ENCODE assay signal across 1 cellular context in genomic region chr17:8153550-8153956, GRCh38.
TF ChIP-seq lines count a peak whose summit lies in the region.

No MANE protein-coding gene starts in this region.

TF ChIP-seq in HepG2, 621 proteins besides CTCF, POLR2A, EP300 and RAD21 (continued from another document and continues in another):
- no peak for TF ChIP-seq ZNF619 (CRISPR knock-in tag; IDR thresholded peaks at IDR 0.05)
- TF ChIP-seq ATF7-NPFF (CRISPR knock-in tag; IDR thresholded peaks at IDR 0.05; ENCODE audit: low read depth): no peak
- TF ChIP-seq ZFP1 (CRISPR knock-in tag; IDR thresholded peaks at IDR 0.05): no peak
- no peak for TF ChIP-seq XBP1 (CRISPR knock-in tag; IDR thresholded peaks at IDR 0.05)
- TF ChIP-seq ARNT2 (CRISPR knock-in tag; IDR thresholded peaks at IDR 0.05; ENCODE audit: low read depth): no peak
- TF ChIP-seq ZFYVE20 (CRISPR knock-in tag; IDR thresholded peaks at IDR 0.05; ENCODE audit: borderline replicate concordance, low read depth): no peak
- TF ChIP-seq ZNF747 (CRISPR knock-in tag; IDR thresholded peaks at IDR 0.05; ENCODE audit: borderline replicate concordance): 0 out of 2 replicates have a peak, but pooled peaks have one; percentile 12
- no peak for TF ChIP-seq ZUFSP (CRISPR knock-in tag; IDR thresholded peaks at IDR 0.05; ENCODE audit: borderline replicate concordance)
- TF ChIP-seq ZNF275 (CRISPR knock-in tag; IDR thresholded peaks at IDR 0.05; ENCODE audit: borderline replicate concordance): no peak
- no peak; the same call in 1 of the 2 replicates for TF ChIP-seq POGZ (CRISPR knock-in tag; IDR thresholded peaks at IDR 0.05)
- TF ChIP-seq FOXA3 (CRISPR knock-in tag; IDR thresholded peaks at IDR 0.05): peak; percentile 30; the same call in 1 of the 2 replicates
- TF ChIP-seq E2F2 (CRISPR knock-in tag; IDR thresholded peaks at IDR 0.05; ENCODE audit: borderline replicate concordance): no peak
- TF ChIP-seq ZNF234 (CRISPR knock-in tag; conservative IDR thresholded peaks at IDR 0.05): no peak
- TF ChIP-seq ZNF547 (CRISPR knock-in tag; IDR thresholded peaks at IDR 0.05): no peak
- TF ChIP-seq PLSCR1 (CRISPR knock-in tag; IDR thresholded peaks at IDR 0.05; ENCODE audit: borderline replicate concordance): no peak
- TF ChIP-seq GTF2F1 (IDR thresholded peaks at IDR 0.05; ENCODE audit: low read length): no peak
- no peak for TF ChIP-seq ZNF546 (CRISPR knock-in tag; conservative IDR thresholded peaks at IDR 0.05)
- TF ChIP-seq PHF21A (CRISPR knock-in tag; IDR thresholded peaks at IDR 0.05): peak; percentile 82
- TF ChIP-seq ZNF460 (CRISPR knock-in tag; IDR thresholded peaks at IDR 0.05; ENCODE audit: borderline replicate concordance): no peak
- 0 out of 2 replicates have a peak, but pooled peaks have one; percentile 2 for TF ChIP-seq HHEX (CRISPR knock-in tag; IDR thresholded peaks at IDR 0.05)
- TF ChIP-seq NBN (conservative IDR thresholded peaks at IDR 0.05): no peak
- no peak for TF ChIP-seq NFATC3 (CRISPR knock-in tag; IDR thresholded peaks at IDR 0.05)
- no peak for TF ChIP-seq MXD4 (CRISPR knock-in tag; IDR thresholded peaks at IDR 0.05)
- no peak for TF ChIP-seq SKIL (CRISPR knock-in tag; IDR thresholded peaks at IDR 0.05; ENCODE audit: borderline replicate concordance)
- TF ChIP-seq NCOA2 (CRISPR knock-in tag; IDR thresholded peaks at IDR 0.05): no peak; the same call in 1 of the 2 replicates
- TF ChIP-seq ZNF44 (CRISPR knock-in tag; IDR thresholded peaks at IDR 0.05): no peak
- TF ChIP-seq SALL2 (CRISPR knock-in tag; IDR thresholded peaks at IDR 0.05): no peak
- peak; percentile 64 for TF ChIP-seq ZNF280D (CRISPR knock-in tag; IDR thresholded peaks at IDR 0.05)
- TF ChIP-seq ZC3H4 (CRISPR knock-in tag; IDR thresholded peaks at IDR 0.05; ENCODE audit: borderline replicate concordance): no peak
- no peak for TF ChIP-seq ZSCAN22 (CRISPR knock-in tag; IDR thresholded peaks at IDR 0.05)
- TF ChIP-seq TOE1 (CRISPR knock-in tag; IDR thresholded peaks at IDR 0.05): no peak
- no peak for TF ChIP-seq ZNF235 (CRISPR knock-in tag; IDR thresholded peaks at IDR 0.05; ENCODE audit: borderline replicate concordance)
- TF ChIP-seq EHMT2 (IDR thresholded peaks at IDR 0.05; ENCODE audit: borderline replicate concordance, low read depth, low read length): no peak
- TF ChIP-seq ZHX1 (CRISPR knock-in tag; IDR thresholded peaks at IDR 0.05; ENCODE audit: low read depth): no peak
- TF ChIP-seq HOXA5 (CRISPR knock-in tag; IDR thresholded peaks at IDR 0.05): no peak; the same call in 1 of the 2 replicates
- no peak for TF ChIP-seq RORA (CRISPR knock-in tag; IDR thresholded peaks at IDR 0.05)
- TF ChIP-seq KLF9 (CRISPR knock-in tag; IDR thresholded peaks at IDR 0.05; ENCODE audit: low read depth): no peak
- TF ChIP-seq ZNF317 (CRISPR knock-in tag; IDR thresholded peaks at IDR 0.05): no peak
- no peak; the same call in 1 of the 2 replicates for TF ChIP-seq TARDBP (CRISPR knock-in tag; IDR thresholded peaks at IDR 0.05)
- no peak for TF ChIP-seq ZNF710 (CRISPR knock-in tag; IDR thresholded peaks at IDR 0.05; ENCODE audit: borderline replicate concordance)
- no peak for TF ChIP-seq SSRP1 (CRISPR knock-in tag; IDR thresholded peaks at IDR 0.05)
- no peak for TF ChIP-seq ZNF20 (CRISPR knock-in tag; IDR thresholded peaks at IDR 0.05)
- TF ChIP-seq ZKSCAN8 (CRISPR knock-in tag; IDR thresholded peaks at IDR 0.05; ENCODE audit: borderline replicate concordance): no peak; the same call in 1 of the 2 replicates
- TF ChIP-seq DZIP1 (CRISPR knock-in tag; IDR thresholded peaks at IDR 0.05): no peak
